In genomic region chr3:109924196-109924595, GRCh38 we compare ENCODE assay signal across 17 cellular contexts.
DNase-seq lines count a peak whose midpoint lies in the region; ATAC-seq, FAIRE-seq and TF ChIP-seq lines count a peak whose summit lies in the region.
"Had no signal": no experiment of that assay in that cellular context is flagged by ENCODE, and none has a peak within 500 bp of the region (broad histone marks: within the 10 kb centered on the region; RNA-seq: fewer than 3 reads in every experiment).

No MANE protein-coding gene starts in this region.

- intact Hi-C loops in PC-9 (cut with micrococcal nuclease; ENCODE audit: unreplicated experiment), result loop anchor here (10.0 kb wide), 1 partner anchor 189 kb away; no protein-coding TSS in a partner anchor

- no peak for FAIRE-seq in A549 (lab: Jason Lieb, UNC)
- FAIRE-seq: G401.6, GM12891 had no signal

- TF ChIP-seq EP300 in A549 (IDR thresholded peaks at IDR 0.05), result no peak

- H3K4me1 Mint-ChIP-seq in GM23338, result peaks cover 11% of the 10 kb centered on the region; the same call in 2 of the 3 replicates
- H3K4me1 Mint-ChIP-seq: IgD-negative memory B cell had no signal

- H3K27ac ChIP-seq in A549 (peak overlapping the region; percentile 7 to 71; a peak in 4 of 6 replicates), GM23338 (ENCODE audit: low read depth) (no peak overlapping the region), PC-9 (0 out of 2 replicates have a peak overlapping the region, but pooled peaks have one; percentile 2), foreskin keratinocyte (peak overlapping the region; percentile 76), MM.1S (ENCODE audit: low read length) (no peak overlapping the region)
- H3K27ac ChIP-seq: BLaER1 treated with 17β-estradiol and CSF1 and Interleukin-3, amounts not matched to agents 10 nM and 100 nM had no signal

- TF ChIP-seq RAD21 in A549 (conservative IDR thresholded peaks at IDR 0.05 in 1 of 2, IDR thresholded peaks at IDR 0.05 in 1 of 2), result no peak

- no peaks in the 10 kb centered on the region for H4K20me1 ChIP-seq in GM23338 (replicated peaks; ENCODE audit: insufficient read depth)
- H4K20me1 ChIP-seq in PC-9 (ENCODE audit: insufficient read depth), result no peaks in the 10 kb centered on the region
- H4K20me1 ChIP-seq in MM.1S (ENCODE audit: insufficient read depth, low read length), result no peaks in the 10 kb centered on the region
- H4K20me1 ChIP-seq: BLaER1 treated with 17β-estradiol and CSF1 and Interleukin-3, amounts not matched to agents 10 nM and 100 nM had no signal

- no peak overlapping the region for H3K4me3 Mint-ChIP-seq in GM23338
- H3K4me3 Mint-ChIP-seq: CD4-positive, CD25-positive, alpha-beta regulatory T cell; IgD-negative memory B cell had no signal

- no peaks in the 10 kb centered on the region for H3K36me3 Mint-ChIP-seq in GM23338 (ENCODE audit: low read depth)
- H3K36me3 Mint-ChIP-seq: CD4-positive, CD25-positive, alpha-beta regulatory T cell; IgD-negative memory B cell had no signal

- H3K79me2 ChIP-seq in GM23338 (replicated peaks; ENCODE audit: insufficient read depth) (no peaks in the 10 kb centered on the region), PC-9 (ENCODE audit: low read depth) (no peaks in the 10 kb centered on the region), MM.1S (ENCODE audit: low read length) (no peaks in the 10 kb centered on the region)

- H3F3A ChIP-seq in GM23338 (replicated peaks; ENCODE audit: low read depth), result no peaks in the 10 kb centered on the region
- H3F3A ChIP-seq in PC-9 (ENCODE audit: insufficient read depth, low read depth), result peaks cover 9% of the 10 kb centered on the region
- H3F3A ChIP-seq in MM.1S (ENCODE audit: insufficient read depth, low read length), result 0 out of 2 replicates have a peak, but pooled peaks cover under 1% of the 10 kb centered on the region

- H3K36me3 ChIP-seq in GM23338 (ENCODE audit: insufficient read depth), result no peaks in the 10 kb centered on the region
- H3K36me3 ChIP-seq in PC-9 (ENCODE audit: low read depth), result no peaks in the 10 kb centered on the region
- H3K36me3 ChIP-seq in MM.1S (replicated peaks; ENCODE audit: insufficient read depth, low read length), result no peaks in the 10 kb centered on the region
- H3K36me3 ChIP-seq: BLaER1 treated with 17β-estradiol and CSF1 and Interleukin-3, amounts not matched to agents 10 nM and 100 nM had no signal

- H2AFZ ChIP-seq in GM23338, result 0 out of 2 replicates have a peak overlapping the region, but pooled peaks have one; percentile 3
- no peak overlapping the region for H2AFZ ChIP-seq in PC-9
- H2AFZ ChIP-seq in MM.1S (ENCODE audit: low read length), result no peak overlapping the region

- TF ChIP-seq POLR2A in A549 (IDR thresholded peaks at IDR 0.05; ENCODE audit: low read length), result no peak

- TF ChIP-seq CTCF in A549 (IDR thresholded peaks at IDR 0.05), result no peak
- TF ChIP-seq CTCF in GM23338 (conservative IDR thresholded peaks at IDR 0.05; ENCODE audit: low read depth in 2 of 2), result no peak
- no peak for TF ChIP-seq CTCF in PC-9 (conservative IDR thresholded peaks at IDR 0.05)
- no peak for TF ChIP-seq CTCF in foreskin keratinocyte (conservative IDR thresholded peaks at IDR 0.05)
- TF ChIP-seq CTCF in MM.1S (IDR thresholded peaks at IDR 0.05; ENCODE audit: low read length), result no peak

- no peak overlapping the region for H3K4me3 ChIP-seq in A549
- no peak overlapping the region for H3K4me3 ChIP-seq in GM23338
- no peak overlapping the region for H3K4me3 ChIP-seq in PC-9
- H3K4me3 ChIP-seq in MM.1S (ENCODE audit: low read length), result no peak overlapping the region
- H3K4me3 ChIP-seq: BLaER1 treated with 17β-estradiol and CSF1 and Interleukin-3, amounts not matched to agents 10 nM and 100 nM had no signal

- peaks cover 2% of the 10 kb centered on the region for H3K27me3 Mint-ChIP-seq in GM23338 (ENCODE audit: insufficient read depth, low read depth, poor library complexity)
- H3K27me3 Mint-ChIP-seq: CD4-positive, CD25-positive, alpha-beta regulatory T cell; IgD-negative memory B cell had no signal

- CTCF ChIA-PET in A549 (lab: Yijun Ruan, JAX), result interaction anchor here (0.9 kb wide), 1 partner anchor 1414 kb away, joined by 3 read pairs; no protein-coding TSS in a partner anchor
- CTCF ChIA-PET in PC-9 (lab: Charles Lee), result no interaction called here

- H3K4me1 ChIP-seq in A549 (peaks cover 49% of the 10 kb centered on the region), GM23338 (ENCODE audit: insufficient read depth) (peaks cover 7% of the 10 kb centered on the region; the same call in 1 of the 2 replicates), PC-9 (replicated peaks; ENCODE audit: insufficient read depth) (peaks cover 24% of the 10 kb centered on the region), foreskin keratinocyte (peaks cover 30% of the 10 kb centered on the region), MM.1S (ENCODE audit: low read length) (peaks cover 27% of the 10 kb centered on the region)

- H3K9me2 ChIP-seq in GM23338 (ENCODE audit: insufficient read depth) (no peaks in the 10 kb centered on the region), PC-9 (ENCODE audit: insufficient read depth) (no peaks in the 10 kb centered on the region), MM.1S (replicated peaks; ENCODE audit: insufficient read depth, low read length) (no peaks in the 10 kb centered on the region)

- H3K27me3 ChIP-seq in GM23338 (ENCODE audit: insufficient read depth) (no peaks in the 10 kb centered on the region), PC-9 (ENCODE audit: insufficient read depth, low read depth) (no peaks in the 10 kb centered on the region), foreskin keratinocyte (no peaks in the 10 kb centered on the region), MM.1S (replicated peaks; ENCODE audit: insufficient read depth, low read length) (no peaks in the 10 kb centered on the region)
- H3K27me3 ChIP-seq: BLaER1 treated with 17β-estradiol and CSF1 and Interleukin-3, amounts not matched to agents 10 nM and 100 nM had no signal

- ATAC-seq in A549, result no peak
- no peak for ATAC-seq in GM23338
- ATAC-seq in foreskin keratinocyte, result no peak

- POLR2A ChIA-PET in A549 (lab: Yijun Ruan, JAX) (no interaction called here), PC-9 (lab: Charles Lee; ENCODE audit: unreplicated experiment) (no interaction called here)

- no TSS peak for BruUV-seq in PC-9 (replicated peaks; lab: Mats Ljungman, UMichigan)

- H3K27ac Mint-ChIP-seq in GM23338, result no peak overlapping the region
- H3K27ac Mint-ChIP-seq: CD4-positive, CD25-positive, alpha-beta regulatory T cell; IgD-negative memory B cell had no signal

- H3K4me2 ChIP-seq in A549 (0 out of 3 replicates have a peak overlapping the region, but pooled peaks have one; percentile 11), GM23338 (no peak overlapping the region), PC-9 (no peak overlapping the region), MM.1S (ENCODE audit: low read depth, low read length) (no peak overlapping the region)
- H3K4me2 ChIP-seq: BLaER1 treated with 17β-estradiol and CSF1 and Interleukin-3, amounts not matched to agents 10 nM and 100 nM had no signal

- H3K9me3 Mint-ChIP-seq in GM23338, result no peaks in the 10 kb centered on the region
- H3K9me3 Mint-ChIP-seq: CD4-positive, CD25-positive, alpha-beta regulatory T cell; IgD-negative memory B cell had no signal

- H3K9ac ChIP-seq in MM.1S (ENCODE audit: low read length), result no peak overlapping the region
- H3K9ac ChIP-seq: BLaER1 treated with 17β-estradiol and CSF1 and Interleukin-3, amounts not matched to agents 10 nM and 100 nM had no signal

- DNase-seq in A549 (ENCODE audit: low read depth in 1 of 2, low spot score in 1 of 2) (no peak), GM23338 (ENCODE audit: low spot score) (no peak), PC-9 (no peak), foreskin keratinocyte (no peak), NCI-H446 treated with DMSO at 0.1 percent for 48 hours (lab: John Stamatoyannopoulos, UW) (no peak), LoVo (ENCODE audit: low spot score) (no peak), MM.1S (no peak)
- no peak for DNase-seq in activated CD8-positive, alpha-beta memory T cell treated with anti-CD3 and anti-CD28 coated beads, Interleukin-2, amount 50 U/mL, for 4 hours
- DNase-seq: 8988T; ACHN; CD4-positive, CD25-positive, alpha-beta regulatory T cell; DMS79 treated with DMSO at 0.1 percent for 48 hours; EL had no signal

- H3K9me3 ChIP-seq in A549 (no peaks in the 10 kb centered on the region), PC-9 (ENCODE audit: insufficient read depth, low read depth) (peaks cover 24% of the 10 kb centered on the region), MM.1S (replicated peaks; ENCODE audit: insufficient read depth, low read length) (no peaks in the 10 kb centered on the region)
- H3K9me3 ChIP-seq: BLaER1 treated with 17β-estradiol and CSF1 and Interleukin-3, amounts not matched to agents 10 nM and 100 nM had no signal

TF ChIP-seq in A549, 52 proteins besides CTCF, POLR2A, EP300 and RAD21 (continues in another document):
- TF ChIP-seq RCOR1 (IDR thresholded peaks at IDR 0.05; ENCODE audit: low read depth, low read length) (no peak), MYC (IDR thresholded peaks at IDR 0.05; ENCODE audit: borderline replicate concordance, low read length) (no peak), ZFP36 (IDR thresholded peaks at IDR 0.05; ENCODE audit: borderline replicate concordance, partially characterized antibody) (no peak), CBX8 (IDR thresholded peaks at IDR 0.05) (no peak), MAZ (IDR thresholded peaks at IDR 0.05; ENCODE audit: borderline replicate concordance, low read depth, low read length) (no peak)
- TF ChIP-seq, protein P1, sequence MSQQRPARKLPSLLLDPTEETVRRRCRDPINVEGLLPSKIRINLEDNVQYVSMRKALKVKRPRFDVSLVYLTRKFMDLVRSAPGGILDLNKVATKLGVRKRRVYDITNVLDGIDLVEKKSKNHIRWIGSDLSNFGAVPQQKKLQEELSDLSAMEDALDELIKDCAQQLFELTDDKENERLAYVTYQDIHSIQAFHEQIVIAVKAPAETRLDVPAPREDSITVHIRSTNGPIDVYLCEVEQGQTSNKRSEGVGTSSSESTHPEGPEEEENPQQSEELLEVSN (IDR thresholded peaks at IDR 0.05; ENCODE audit: borderline replicate concordance, low read depth), result no peak

TF ChIP-seq in GM23338, 12 proteins besides CTCF, POLR2A, EP300 and RAD21 (continues in another document):
- no peak for TF ChIP-seq CREB1 (CRISPR knock-in tag; IDR thresholded peaks at IDR 0.05; ENCODE audit: low read depth)

Comparison
In these comparisons a context has a peak if more than half of its experiments do, and no peak if none do; other contexts are left out.
1. H3K27ac ChIP-seq: peak in A549 (2 of 2), PC-9 (single experiment) and foreskin keratinocyte (single experiment); none in GM23338 (single experiment) and MM.1S (single experiment).